8 cellular contexts compared by ENCODE assay signal in the genomic region with DNA sequence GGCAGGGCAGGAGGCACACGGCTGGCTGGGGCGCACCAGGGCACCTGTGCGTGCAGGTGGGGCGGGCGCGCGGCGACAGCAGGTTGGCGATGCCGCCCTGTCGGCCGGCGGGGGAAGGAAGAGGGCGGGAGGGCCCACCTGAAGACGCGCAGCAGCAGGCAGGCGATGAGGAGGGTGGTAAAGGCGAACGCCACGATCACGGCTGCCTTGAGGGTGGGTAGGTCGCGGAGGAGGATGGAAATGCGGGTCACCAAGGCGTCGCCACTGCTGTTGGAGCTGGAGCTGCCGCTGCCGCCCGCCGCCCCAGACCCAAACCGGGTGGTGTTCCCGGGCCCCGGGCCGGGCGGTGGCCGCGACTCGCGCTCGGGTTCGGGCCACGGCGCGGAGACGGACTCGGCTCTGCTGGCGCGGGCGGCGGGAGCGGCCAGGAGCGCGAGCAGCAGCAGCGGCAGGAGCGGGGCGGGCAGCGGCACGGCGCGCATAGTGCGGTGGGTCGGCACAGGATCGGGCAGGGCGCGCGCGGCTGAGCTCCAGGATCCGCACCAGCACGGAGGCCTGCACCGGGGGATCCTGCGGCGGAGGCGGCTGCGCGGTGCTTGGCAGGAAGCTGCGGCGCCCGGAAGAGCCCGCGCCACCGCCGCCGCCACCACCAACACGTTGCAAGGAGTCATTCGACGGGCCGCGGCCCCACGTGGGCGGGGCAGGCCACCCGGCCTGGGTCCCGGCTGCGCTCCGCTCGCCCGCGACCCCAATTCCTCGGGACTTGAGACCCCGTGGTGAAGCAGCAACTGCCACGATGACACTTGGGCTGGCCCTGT. TPM values are rescaled to one million over a fixed set of nuclear protein-coding genes. Genes with fewer than 3 reads are reported as not detected.
DNase-seq lines count a peak whose midpoint lies in the region; ATAC-seq and TF ChIP-seq lines count a peak whose summit lies in the region.

Gene FAM174B (minus strand): TSS at position 598 of the 818 bp plus-strand sequence.

- H3K4me3 ChIP-seq in adrenal gland: peak within 1 kb of the TSS in 2 of 4 donors; percentile 15 to 65
- peak within 1 kb of the TSS; percentile 56 for H3K4me3 ChIP-seq in iPS-15b (ENCODE audit: low read depth, low read length)
- H3K4me3 ChIP-seq in skeletal muscle cell (ENCODE audit: low read depth, low read length): peak within 1 kb of the TSS; percentile 46

- no peaks in the 10 kb centered on the region for H3K4me1 ChIP-seq in adrenal gland (replicated peaks in 1 of 2)
- no peaks in the 10 kb centered on the region for H3K4me1 ChIP-seq in iPS-15b (ENCODE audit: control insufficient read depth, insufficient read depth, low read length)

- ATAC-seq in GM21723 (IDR thresholded peaks at IDR 0.05; ENCODE audit: unreplicated experiment) (peak; percentile 69), GM21367 (IDR thresholded peaks at IDR 0.05; ENCODE audit: unreplicated experiment) (no peak)

- H3K9ac ChIP-seq in iPS-15b (ENCODE audit: low read depth, low read length): no peak within 1 kb of the TSS

- H3K27me3 ChIP-seq in adrenal gland: no peaks in the 10 kb centered on the region
- peaks cover 23% of the 10 kb centered on the region for H3K27me3 ChIP-seq in iPS-15b (ENCODE audit: control insufficient read depth, insufficient read depth, low read length)

- peak in 1 of 2 donors; percentile 14 for TF ChIP-seq POLR2A in adrenal gland (IDR thresholded peaks at IDR 0.05)

- no peaks in the 10 kb centered on the region for H3K9me3 ChIP-seq in adrenal gland (replicated peaks in 1 of 3)
- H3K9me3 ChIP-seq in iPS-15b (ENCODE audit: control insufficient read depth, insufficient read depth, low read length): no peaks in the 10 kb centered on the region

- intact Hi-C loops in adrenal gland (cut with DNase I): no loop called here

- H3K27ac ChIP-seq in adrenal gland: peak within 1 kb of the TSS in 1 of 5 donors; percentile 47

- DNase-seq in GM03348 (ENCODE audit: low spot score) (peak; percentile 60), NCI-H69 (lab: John Stamatoyannopoulos, UW) (peak; percentile 76), adrenal gland (peak in 5 of 7 donors; percentile 32 to 62 (median 35)), skeletal muscle cell (ENCODE audit: low read depth) (no peak), pons (ENCODE audit: low spot score) (no peak)

- H3K36me3 ChIP-seq in adrenal gland (replicated peaks in 1 of 2) (no peaks in the 10 kb centered on the region), iPS-15b (ENCODE audit: control insufficient read depth, insufficient read depth, low read length) (no peaks in the 10 kb centered on the region)

- TF ChIP-seq CTCF in adrenal gland (IDR thresholded peaks at IDR 0.05): no peak

- 1 to 3% (median 1%) methylated on average over 43 to 100 of the region's 100 CpGs for whole genome bisulfite sequencing in adrenal gland, 4 donors

RNA-seq across cellular contexts. Expression of gene FAM174B, which starts in this region (rescaled TPM):
- 10 to 100 TPM in 5 of 8 donors, 1 to 10 TPM in 3; 3.7 to 14.3 (median 10.6) TPM for total RNA-seq in adrenal gland
- 10 to 100 TPM in 1 of 3 donors, 1 to 10 TPM in 2; 7.7 to 16.4 (median 8.1) TPM for polyA plus RNA-seq in adrenal gland

Comparison
In these comparisons a context has a peak if more than half of its experiments do, and no peak if none do; other contexts are left out.
1. DNase-seq: peak in GM03348 (single experiment), NCI-H69 (single experiment) and adrenal gland (5 of 7); none in skeletal muscle cell (single experiment) and pons (single experiment).